Comparison of ENCODE assay signal across 9 cellular contexts in the genomic region with DNA sequence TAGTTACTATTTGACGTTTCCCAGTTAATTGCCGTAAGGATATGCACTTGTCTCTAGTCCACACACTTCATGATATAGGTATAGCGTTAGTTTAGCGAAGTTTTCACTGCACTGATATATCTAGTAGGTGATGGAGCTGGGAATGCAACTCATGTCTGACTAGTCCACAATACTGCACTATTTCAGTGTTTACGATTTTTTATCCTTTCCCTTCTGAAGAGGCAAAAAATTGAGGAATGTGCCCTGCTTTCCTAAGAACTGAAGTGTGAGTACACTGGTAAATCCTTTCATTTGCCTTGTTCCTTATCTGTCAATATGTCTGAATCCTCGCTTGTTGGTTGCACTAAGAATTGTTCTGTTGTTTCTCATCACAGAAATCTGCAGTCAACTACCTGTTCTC. TPM values are rescaled to one million over a fixed set of nuclear protein-coding genes. Genes with fewer than 3 reads are reported as not detected.
DNase-seq lines count a peak whose midpoint lies in the region; TF ChIP-seq lines count a peak whose summit lies in the region.
"Had no signal": no experiment of that assay in that cellular context is flagged by ENCODE, and none has a peak within 500 bp of the region (broad histone marks: within the 10 kb centered on the region; RNA-seq: fewer than 3 reads in every experiment).

No MANE protein-coding gene starts in this region.

- no peaks in the 10 kb centered on the region for H3K27me3 ChIP-seq in DOHH2 (ENCODE audit: control insufficient read depth, low read length)
- H3K27me3 ChIP-seq in PC-9 (ENCODE audit: insufficient read depth, low read depth) = no peaks in the 10 kb centered on the region
- H3K27me3 ChIP-seq in parathyroid adenoma (ENCODE audit: control insufficient read depth, insufficient read depth, low read length) = no peaks in the 10 kb centered on the region

- peak overlapping the region; percentile 96 for H3K4me2 ChIP-seq in DOHH2 (ENCODE audit: low read length)
- H3K4me2 ChIP-seq in PC-9 = peak overlapping the region; percentile 98
- peak overlapping the region; percentile 79 for H3K4me2 ChIP-seq in parathyroid adenoma (ENCODE audit: low read length)

- peaks cover 53% of the 10 kb centered on the region for H3K36me3 ChIP-seq in DOHH2 (ENCODE audit: control insufficient read depth, low read length)
- H3K36me3 ChIP-seq in PC-9 (ENCODE audit: low read depth) = peaks cover 25% of the 10 kb centered on the region
- no peaks in the 10 kb centered on the region for H3K36me3 ChIP-seq in parathyroid adenoma (ENCODE audit: control insufficient read depth, insufficient read depth, low read length)

- peaks cover 52% of the 10 kb centered on the region for H3F3A ChIP-seq in DOHH2 (ENCODE audit: control insufficient read depth, insufficient read depth)
- H3F3A ChIP-seq in PC-9 (ENCODE audit: insufficient read depth, low read depth) = peaks cover 53% of the 10 kb centered on the region

- no peak overlapping the region for H2AFZ ChIP-seq in PC-9
- H2AFZ ChIP-seq in parathyroid adenoma = no peak overlapping the region

- POLR2A ChIA-PET in PC-9 (lab: Charles Lee; ENCODE audit: unreplicated experiment) = no interaction called here

- H3K27ac ChIP-seq in DOHH2 (ENCODE audit: low read depth, low read length) (peak overlapping the region; percentile 90), PC-9 (peak overlapping the region; percentile 84), parathyroid adenoma (no peak overlapping the region)

- no TSS peak for BruUV-seq in PC-9 (replicated peaks; lab: Mats Ljungman, UMichigan)

- DNase-seq in PC-9 = no peak
- no peak for DNase-seq in epithelial cell of proximal tubule (ENCODE audit: low read depth)
- DNase-seq in NOMO-1 (lab: John Stamatoyannopoulos, UW; ENCODE audit: unreplicated experiment in 2 of 2) = no peak
- DNase-seq in T-helper 9 cell = no peak
- no peak for DNase-seq in DMS53 (lab: John Stamatoyannopoulos, UW)
- DNase-seq in SKM-1 (lab: John Stamatoyannopoulos, UW; ENCODE audit: unreplicated experiment) = no peak
- DNase-seq: NK-92 treated with Interleukin-12 subunit alpha and Interleukin-12 subunit beta, amount 100 ng/mL, for 24 hours had no signal

- no peak overlapping the region for H3K9ac ChIP-seq in parathyroid adenoma

- TF ChIP-seq CTCF in DOHH2 (IDR thresholded peaks at IDR 0.05; ENCODE audit: low read depth, low read length, poor library complexity, severe bottlenecking) = no peak
- TF ChIP-seq CTCF in PC-9 (conservative IDR thresholded peaks at IDR 0.05) = no peak
- TF ChIP-seq CTCF in epithelial cell of proximal tubule (conservative IDR thresholded peaks at IDR 0.05; ENCODE audit: low read depth, low read length) = no peak
- no peak for TF ChIP-seq CTCF in parathyroid adenoma (IDR thresholded peaks at IDR 0.05)

- no peaks in the 10 kb centered on the region for H3K9me2 ChIP-seq in DOHH2 (replicated peaks; ENCODE audit: control insufficient read depth, low read length)
- no peaks in the 10 kb centered on the region for H3K9me2 ChIP-seq in PC-9 (ENCODE audit: insufficient read depth)

- no peaks in the 10 kb centered on the region for H4K20me1 ChIP-seq in DOHH2 (ENCODE audit: control insufficient read depth, insufficient read depth, low read depth, low read length)
- H4K20me1 ChIP-seq in PC-9 (ENCODE audit: insufficient read depth) = peaks cover 14% of the 10 kb centered on the region; the same call in 1 of the 2 replicates

- H3K4me1 ChIP-seq in DOHH2 (ENCODE audit: control insufficient read depth, low read length) (peaks cover 38% of the 10 kb centered on the region), PC-9 (replicated peaks; ENCODE audit: insufficient read depth) (peaks cover 21% of the 10 kb centered on the region), parathyroid adenoma (peaks cover 2% of the 10 kb centered on the region)

- H3K79me2 ChIP-seq in DOHH2 (ENCODE audit: control insufficient read depth, low read length) (peaks cover 45% of the 10 kb centered on the region), PC-9 (ENCODE audit: low read depth) (peaks cover 30% of the 10 kb centered on the region), parathyroid adenoma (no peaks in the 10 kb centered on the region)

- intact Hi-C loops in PC-9 (cut with micrococcal nuclease; ENCODE audit: unreplicated experiment) = loop anchor here (2.0 to 5.0 kb wide), 2 partner anchors 45 to 571 kb away; partner anchors contain the start of genes CSTF2 and TIMM8A

- H3K4me3 ChIP-seq in DOHH2 (ENCODE audit: low read length) = peak overlapping the region; percentile 90
- H3K4me3 ChIP-seq in PC-9 = peak overlapping the region; percentile 91
- peak overlapping the region; percentile 68 for H3K4me3 ChIP-seq in epithelial cell of proximal tubule (ENCODE audit: low read depth, low read length)
- H3K4me3 ChIP-seq in parathyroid adenoma (ENCODE audit: low read depth, low read length) = peak overlapping the region; percentile 83

- H3K9me3 ChIP-seq in DOHH2 (ENCODE audit: control insufficient read depth, insufficient read depth, low read length) = no peaks in the 10 kb centered on the region
- H3K9me3 ChIP-seq in PC-9 (ENCODE audit: insufficient read depth, low read depth) = no peaks in the 10 kb centered on the region
- H3K9me3 ChIP-seq in parathyroid adenoma (ENCODE audit: control insufficient read depth, low read length) = no peaks in the 10 kb centered on the region

- CTCF ChIA-PET in PC-9 (lab: Charles Lee) = no interaction called here

RNA-seq across cellular contexts. Expression of gene RPL36A, which starts 1.0 kb away (rescaled TPM):
- total RNA-seq in PC-9 (2021) (299 and 359 TPM in 2 replicates), epithelial cell of proximal tubule (507 and 845 TPM in 2 replicates)

RNA-seq across cellular contexts. Expression of gene BTK, which starts 5.8 kb away (rescaled TPM):
- total RNA-seq in PC-9 (2021) = not detected in 2 replicates
- total RNA-seq in epithelial cell of proximal tubule = 0.14 TPM in 1 of 2 replicates, not detected in the other

RNA-seq across cellular contexts. Expression of gene GLA, which starts 15.9 kb away (rescaled TPM):
- total RNA-seq in PC-9 (2021) (72.2 and 80.5 TPM in 2 replicates), epithelial cell of proximal tubule (53.3 and 61.6 TPM in 2 replicates)

RNA-seq across cellular contexts. Expression of gene HNRNPH2, which starts 16.2 kb away (rescaled TPM):
- total RNA-seq in PC-9 (2021) (61.0 and 72.9 TPM in 2 replicates), epithelial cell of proximal tubule (47.2 and 67.8 TPM in 2 replicates)

RNA-seq across cellular contexts. Expression of gene TIMM8A, which starts 43.3 kb away (rescaled TPM):
- 16.5 and 17.6 TPM in 2 replicates for total RNA-seq in PC-9 (2021)
- total RNA-seq in epithelial cell of proximal tubule = 3.6 and 12.2 TPM in 2 replicates
